In the genomic region with DNA sequence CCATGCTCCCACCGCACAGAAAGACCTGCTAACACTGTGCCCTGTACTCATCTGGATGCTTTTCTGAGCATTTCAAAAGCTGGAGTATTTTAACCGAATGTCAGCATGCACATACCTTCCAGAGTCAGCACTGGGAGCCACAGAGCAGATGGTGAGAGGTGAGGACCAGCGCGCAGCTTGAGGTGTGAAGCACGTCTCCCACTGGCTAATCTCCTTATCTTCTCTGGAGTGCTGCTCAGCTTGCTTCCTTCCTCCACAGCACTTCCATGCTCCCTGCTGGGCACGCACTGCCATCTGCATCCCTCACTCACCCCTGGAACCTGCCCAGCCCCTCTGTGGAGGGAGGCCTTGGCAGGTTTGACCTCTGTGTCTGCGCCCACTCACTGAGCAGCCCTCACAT, we compare ENCODE assay signal across 9 cellular contexts. TPM values are rescaled to one million over a fixed set of nuclear protein-coding genes. Genes with fewer than 3 reads are reported as not detected.
A peak's percentile ranks its signal among the peaks of the same experiment; 100 is the strongest.
DNase-seq lines count a peak whose midpoint lies in the region; TF ChIP-seq lines count a peak whose summit lies in the region.
"Had no signal": no experiment of that assay in that cellular context is flagged by ENCODE, and none has a peak within 500 bp of the region (broad histone marks: within the 10 kb centered on the region; RNA-seq: fewer than 3 reads in every experiment).

A gene (minus strand): TSS at position 186 of the 400 bp plus-strand sequence. CDS start 6,716 bp downstream, outside the sequence.

- peak within 1 kb of the TSS in 1 of 2 experiments; percentile 81 for H3K14ac ChIP-seq in mesenchymal stem cell (ENCODE audit: low read length in 2 of 2)

- TF ChIP-seq CTCF in breast epithelium (IDR thresholded peaks at IDR 0.05) (no peak), RWPE1 (conservative IDR thresholded peaks at IDR 0.05; ENCODE audit: low read depth) (no peak), colonic mucosa (IDR thresholded peaks at IDR 0.05) (no peak)

- no peak within 1 kb of the TSS for H3K23ac ChIP-seq in mesenchymal stem cell (ENCODE audit: low read length in 2 of 2)

- no peaks in the 10 kb centered on the region for H3K79me1 ChIP-seq in mesenchymal stem cell (replicated peaks; ENCODE audit: low read length, poor library complexity, severe bottlenecking)

- H2BK15ac ChIP-seq in mesenchymal stem cell (ENCODE audit: low read depth, poor library complexity, severe bottlenecking) = no peak within 1 kb of the TSS

- H3K18ac ChIP-seq in mesenchymal stem cell (ENCODE audit: low read depth in 1 of 2, low read length in 2 of 2) = peak within 1 kb of the TSS in 1 of 2 experiments; percentile 9

- no peak within 1 kb of the TSS for H2BK12ac ChIP-seq in mesenchymal stem cell (ENCODE audit: low read length in 2 of 2)

- no peak within 1 kb of the TSS for H2AFZ ChIP-seq in mesenchymal stem cell (ENCODE audit: low read depth, low read length)

- H3K9ac ChIP-seq in mesenchymal stem cell (ENCODE audit: low read length) = no peak within 1 kb of the TSS
- no peak within 1 kb of the TSS for H3K9ac ChIP-seq in colonic mucosa (ENCODE audit: low read depth in 2 of 2, low read length in 2 of 2)

- H2BK120ac ChIP-seq in mesenchymal stem cell (ENCODE audit: low read depth, low read length) = no peak within 1 kb of the TSS

- no peaks in the 10 kb centered on the region for H3K27me3 ChIP-seq in breast epithelium
- H3K27me3 ChIP-seq in mesenchymal stem cell (ENCODE audit: control insufficient read depth in 1 of 2, insufficient read depth in 1 of 2, low read length in 2 of 2) = no peaks in the 10 kb centered on the region
- H3K27me3 ChIP-seq in colonic mucosa = no peaks in the 10 kb centered on the region
- H3K27me3 ChIP-seq: ascending aorta had no signal

- H2BK5ac ChIP-seq in mesenchymal stem cell (ENCODE audit: low read depth, low read length, poor library complexity, severe bottlenecking) = no peak within 1 kb of the TSS

- H4K8ac ChIP-seq in mesenchymal stem cell (ENCODE audit: low read length) = no peak within 1 kb of the TSS

- H3K9me3 ChIP-seq in breast epithelium (no peaks in the 10 kb centered on the region), mesenchymal stem cell (ENCODE audit: control insufficient read depth, low read length) (no peaks in the 10 kb centered on the region), colonic mucosa (no peaks in the 10 kb centered on the region)
- H3K9me3 ChIP-seq: ascending aorta had no signal

- no peak within 1 kb of the TSS for H2AK5ac ChIP-seq in mesenchymal stem cell (ENCODE audit: low read length, severe bottlenecking)

- no peak within 1 kb of the TSS for H3K4me2 ChIP-seq in mesenchymal stem cell (ENCODE audit: low read length, poor library complexity, severe bottlenecking)

- no peak for TF ChIP-seq POLR2A in breast epithelium (IDR thresholded peaks at IDR 0.05)

- no peak within 1 kb of the TSS for H3K4me3 ChIP-seq in breast epithelium
- H3K4me3 ChIP-seq in mesenchymal stem cell (ENCODE audit: insufficient read depth in 1 of 2, low read depth in 1 of 2, low read length in 2 of 2) = no peak within 1 kb of the TSS
- H3K4me3 ChIP-seq in colonic mucosa = no peak within 1 kb of the TSS
- H3K4me3 ChIP-seq: ascending aorta had no signal

- H3K27ac ChIP-seq in breast epithelium = no peak within 1 kb of the TSS
- no peak within 1 kb of the TSS for H3K27ac ChIP-seq in mesenchymal stem cell (ENCODE audit: low read length, poor library complexity, severe bottlenecking)
- H3K27ac ChIP-seq in RWPE1 = no peak within 1 kb of the TSS
- no peak within 1 kb of the TSS for H3K27ac ChIP-seq in colonic mucosa
- H3K27ac ChIP-seq: ascending aorta had no signal

- no peak for DNase-seq in A172 (ENCODE audit: low spot score)
- peak; percentile 80 for DNase-seq in KBM-7
- DNase-seq in breast epithelium (ENCODE audit: low spot score in 2 of 2) = no peak
- no peak for DNase-seq in mesenchymal stem cell
- no peak for DNase-seq in RWPE1 (ENCODE audit: low spot score)
- DNase-seq in NCI-H345 treated with DMSO at 0.1 percent for 48 hours (lab: John Stamatoyannopoulos, UW; ENCODE audit: unreplicated experiment) = no peak
- no peak for DNase-seq in colonic mucosa
- DNase-seq in KG1 (lab: John Stamatoyannopoulos, UW) = no peak

- H4K91ac ChIP-seq in mesenchymal stem cell (ENCODE audit: low read length) = peak within 1 kb of the TSS; percentile 11

- H3K4me1 ChIP-seq in breast epithelium (no peaks in the 10 kb centered on the region), mesenchymal stem cell (ENCODE audit: control insufficient read depth, insufficient read depth, low read depth, low read length) (peaks cover 2% of the 10 kb centered on the region), colonic mucosa (no peaks in the 10 kb centered on the region)
- H3K4me1 ChIP-seq: ascending aorta had no signal

- H3K4ac ChIP-seq in mesenchymal stem cell (ENCODE audit: low read depth in 1 of 2, low read length in 2 of 2) = no peak within 1 kb of the TSS

- 52% methylated on average over 7 of the region's 7 CpGs for WGBS in mesenchymal stem cell

- in situ Hi-C loops in KBM-7 (cut with MboI; ENCODE audit: low pct_unique_long_range_greater_than_20kb, low sequenced_read_pairs) = no loop called here

- H3K36me3 ChIP-seq in breast epithelium (no peaks in the 10 kb centered on the region), mesenchymal stem cell (ENCODE audit: control insufficient read depth in 1 of 2, insufficient read depth in 2 of 2, low read depth in 1 of 2, low read length in 2 of 2) (no peaks in the 10 kb centered on the region), colonic mucosa (no peaks in the 10 kb centered on the region)
- H3K36me3 ChIP-seq: ascending aorta had no signal

- CTCF ChIA-PET in RWPE1 (lab: Yijun Ruan, JAX) = interaction anchor here (0.5 kb wide), 1 partner anchor 1854 kb away, joined by 6 read pairs; no protein-coding TSS in a partner anchor

- intact Hi-C loops in breast epithelium (cut with DNase I; ENCODE audit: low total_unique reads) (no loop called here), colonic mucosa (cut with DNase I) (no loop called here)

- POLR2A ChIA-PET in RWPE1 (lab: Yijun Ruan, JAX; ENCODE audit: low non-redundant PET) = no interaction called here

RNA-seq across cellular contexts. Expression of the gene that starts here (rescaled TPM):
- total RNA-seq in A172 (2014; rRNA removed; shearing (Covaris generic)) = 39.8 and 41.2 TPM in 2 replicates
- total RNA-seq in breast epithelium = 10 to 100 TPM; 18.9 to 43.9 (median 43.9) TPM
- polyA plus RNA-seq in mesenchymal stem cell (2013, experiment 1 of 2) = 15.8 TPM
- 15.7 TPM for polyA plus RNA-seq in mesenchymal stem cell (2013, experiment 2 of 2)
- total RNA-seq in colonic mucosa = 1 to 10 TPM; 6.0 to 7.9 TPM
